In genomic region chr16:65500919-65501318, GRCh38 we compare ENCODE assay signal across 15 cellular contexts.
A peak's percentile ranks its signal among the peaks of the same experiment; 100 is the strongest.
DNase-seq lines count a peak whose midpoint lies in the region; ATAC-seq and TF ChIP-seq lines count a peak whose summit lies in the region.
"Had no signal": no experiment of that assay in that cellular context is flagged by ENCODE, and none has a peak within 500 bp of the region (broad histone marks: within the 10 kb centered on the region; RNA-seq: fewer than 3 reads in every experiment).

No MANE protein-coding gene starts in this region.

- H3K27me3 Mint-ChIP-seq in activated CD4-positive, alpha-beta memory T cell treated with anti-CD3 and anti-CD28 coated beads, Interleukin-2, amount 10 ng/mL, durations not matched to agents 7 days and 5 days = no peaks in the 10 kb centered on the region
- H3K27me3 Mint-ChIP-seq: CD4-positive, alpha-beta T cell had no signal

- H3K27me3 ChIP-seq in GM23248 (replicated peaks; ENCODE audit: insufficient read depth) (no peaks in the 10 kb centered on the region), BE2C (no peaks in the 10 kb centered on the region)

- H3K4me1 ChIP-seq in GM23248 (ENCODE audit: insufficient read depth) (0 out of 2 replicates have a peak, but pooled peaks cover 2% of the 10 kb centered on the region), BE2C (no peaks in the 10 kb centered on the region)
- H3K4me1 ChIP-seq: Caco-2 had no signal

- no peak overlapping the region for H3K4me2 ChIP-seq in GM23248 (ENCODE audit: unreplicated experiment)
- H3K4me2 ChIP-seq: GM23338 had no signal

- H3K9me3 Mint-ChIP-seq in activated CD4-positive, alpha-beta memory T cell treated with anti-CD3 and anti-CD28 coated beads, Interleukin-2, amount 10 ng/mL, durations not matched to agents 7 days and 5 days = peaks cover 14% of the 10 kb centered on the region
- H3K9me3 Mint-ChIP-seq: GM23338 had no signal

- POLR2A ChIA-PET in activated CD4-positive, alpha-beta memory T cell treated with anti-CD3 and anti-CD28 coated beads, Interleukin-2, amount 10 ng/mL, durations not matched to agents 7 days and 5 days (lab: Charles Lee) = no interaction called here

- intact Hi-C loops in left ventricle myocardium superior (cut with micrococcal nuclease) = no loop called here

- H3K9me2 ChIP-seq in GM23248 (ENCODE audit: insufficient read depth) = no peaks in the 10 kb centered on the region

- CTCF ChIA-PET in activated CD4-positive, alpha-beta memory T cell treated with anti-CD3 and anti-CD28 coated beads, Interleukin-2, amount 10 ng/mL, durations not matched to agents 7 days and 5 days (lab: Charles Lee) = no interaction called here

- H3K4me3 Mint-ChIP-seq in activated CD4-positive, alpha-beta memory T cell treated with anti-CD3 and anti-CD28 coated beads, Interleukin-2, amount 10 ng/mL, durations not matched to agents 7 days and 5 days = no peak overlapping the region
- H3K4me3 Mint-ChIP-seq: CD4-positive, alpha-beta T cell; GM23338 had no signal

- TF ChIP-seq CTCF in GM13976 (IDR thresholded peaks at IDR 0.05; ENCODE audit: borderline replicate concordance, control extremely low read depth, extremely low read depth, insufficient read depth, missing control alignments) (no peak), BE2C (IDR thresholded peaks at IDR 0.05; ENCODE audit: low read depth, low read length) (no peak)

- in situ Hi-C loops in GM23248 (cut with MboI) = no loop called here
- in situ Hi-C loops in GM13976 (cut with MboI; ENCODE audit: low sequenced_read_pairs, unreplicated experiment) = no loop called here

- H3K36me3 Mint-ChIP-seq in activated CD4-positive, alpha-beta memory T cell treated with anti-CD3 and anti-CD28 coated beads, Interleukin-2, amount 10 ng/mL, durations not matched to agents 7 days and 5 days (ENCODE audit: low read depth) = no peaks in the 10 kb centered on the region

- H3K4me1 Mint-ChIP-seq in activated CD4-positive, alpha-beta memory T cell treated with anti-CD3 and anti-CD28 coated beads, Interleukin-2, amount 10 ng/mL, durations not matched to agents 7 days and 5 days = no peaks in the 10 kb centered on the region

- H3K4me3 ChIP-seq in GM23248 = no peak overlapping the region
- no peak overlapping the region for H3K4me3 ChIP-seq in BE2C (ENCODE audit: low read depth, low read length)
- H3K4me3 ChIP-seq: GM23338 had no signal

- no peaks in the 10 kb centered on the region for H3K79me2 ChIP-seq in GM23248 (ENCODE audit: insufficient read depth)

- 61 to 67% methylated on average over 1 of the region's 1 CpG for WGBS in GM23248 (ENCODE audit: low coverage in 1 of 2, low lambda C conversion rate in 2 of 2, missing lambda C conversion rate in 2 of 2), 2 experiments

- H3K36me3 ChIP-seq in GM23248 (ENCODE audit: low read depth) (no peaks in the 10 kb centered on the region), BE2C (no peaks in the 10 kb centered on the region)

- DNase-seq in GM23248 (peak; percentile 18), M059J (ENCODE audit: low read depth) (peak; percentile 25), epithelial cell of prostate (ENCODE audit: low read depth, low spot score) (no peak), left ventricle myocardium superior (no peak), GM13976 (ENCODE audit: low spot score) (no peak), SHP77 treated with DMSO at 0.1 percent for 48 hours (lab: John Stamatoyannopoulos, UW) (no peak), BE2C (no peak)
- no peak for DNase-seq in activated CD4-positive, alpha-beta memory T cell treated with anti-CD3 and anti-CD28 coated beads, Interleukin-2, amount 10 ng/mL, durations not matched to agents 7 days and 5 days
- DNase-seq: ACHN; Caco-2; CD4-positive, alpha-beta T cell; HCEC 1CT had no signal

- H3K27ac ChIP-seq in GM23248 (no peak overlapping the region), epithelial cell of prostate (peak overlapping the region; percentile 25)
- H3K27ac ChIP-seq: C4-2B, HL-60 had no signal

- ATAC-seq in left ventricle myocardium superior = peak; percentile 72
- ATAC-seq: GM23338 had no signal

- no peak overlapping the region for H3K9ac ChIP-seq in GM23248

- H4K20me1 ChIP-seq in GM23248 (ENCODE audit: insufficient read depth) = no peaks in the 10 kb centered on the region

- no peak overlapping the region for H2AFZ ChIP-seq in GM23248

- H3K27ac Mint-ChIP-seq in activated CD4-positive, alpha-beta memory T cell treated with anti-CD3 and anti-CD28 coated beads, Interleukin-2, amount 10 ng/mL, durations not matched to agents 7 days and 5 days = no peak overlapping the region
- H3K27ac Mint-ChIP-seq: CD4-positive, alpha-beta T cell; GM23338 had no signal

- H3F3A ChIP-seq in GM23248 (ENCODE audit: insufficient read depth) = no peaks in the 10 kb centered on the region

- H3K9me3 ChIP-seq in GM23248 (ENCODE audit: low read depth) = no peaks in the 10 kb centered on the region
- no peaks in the 10 kb centered on the region for H3K9me3 ChIP-seq in BE2C
- H3K9me3 ChIP-seq: Caco-2 had no signal

Comparison
In these comparisons a context has a peak if more than half of its experiments do, and no peak if none do; other contexts are left out.
1. DNase-seq: peak in GM23248 (single experiment) and M059J (single experiment); none in epithelial cell of prostate (single experiment), left ventricle myocardium superior (single experiment), GM13976 (single experiment), SHP77 treated with DMSO at 0.1 percent for 48 hours (single experiment), activated CD4-positive, alpha-beta memory T cell treated with anti-CD3 and anti-CD28 coated beads, Interleukin-2, amount 10 ng/mL, durations not matched to agents 7 days and 5 days (single experiment) and BE2C (single experiment).